8 cellular contexts compared by ENCODE assay signal in genomic region chr1:58784758-58785423, GRCh38. TPM values are rescaled to one million over a fixed set of nuclear protein-coding genes. Genes with fewer than 3 reads are reported as not detected.
DNase-seq lines count a peak whose midpoint lies in the region; ATAC-seq and TF ChIP-seq lines count a peak whose summit lies in the region.

No MANE protein-coding gene starts in this region.

- no peaks in the 10 kb centered on the region; the same call in 1 of the 2 replicates for H3K27me3 ChIP-seq in OCI-LY1 (ENCODE audit: insufficient read depth, low read length)

- DNase-seq in DMS79 (lab: John Stamatoyannopoulos, UW) = peak; percentile 55
- DNase-seq in HT1080 (ENCODE audit: low read depth) = peak; percentile 90
- peak; percentile 84 for DNase-seq in activated T-cell treated with anti-CD3 and anti-CD28 coated beads, Interleukin-2, amount 50 U/mL, for 1 hour
- DNase-seq in epithelial cell of proximal tubule (ENCODE audit: low read depth) = peak; percentile 74
- DNase-seq in mucosa of gallbladder (ENCODE audit: low spot score) = peak; percentile 89
- DNase-seq in stimulated activated CD8-positive, alpha-beta memory T cell treated with anti-CD3 and anti-CD28 coated beads, Interleukin-2, amount 100 ng/mL, for 48 hours (ENCODE audit: low read depth in 2 of 2) = peak; percentile 59 to 63

- no peaks in the 10 kb centered on the region for H3K79me2 ChIP-seq in OCI-LY1 (ENCODE audit: insufficient read depth, low read length)

- H4K20me1 ChIP-seq in OCI-LY1 (ENCODE audit: insufficient read depth, low read length) = no peaks in the 10 kb centered on the region

- H2AFZ ChIP-seq in OCI-LY1 (ENCODE audit: low read length) = no peak overlapping the region

- H3K36me3 ChIP-seq in OCI-LY1 (ENCODE audit: insufficient read depth, low read length) = no peaks in the 10 kb centered on the region; the same call in 1 of the 2 replicates

- TF ChIP-seq CTCF in OCI-LY1 (IDR thresholded peaks at IDR 0.05; ENCODE audit: low read length) (peak; percentile 59), epithelial cell of proximal tubule (conservative IDR thresholded peaks at IDR 0.05; ENCODE audit: low read depth, low read length) (peak; percentile 73)

- H3F3A ChIP-seq in OCI-LY1 (ENCODE audit: insufficient read depth, low read length) = no peaks in the 10 kb centered on the region

- H3K4me1 ChIP-seq in OCI-LY1 (ENCODE audit: insufficient read depth, low read length, severe bottlenecking) = peaks cover 30% of the 10 kb centered on the region

- no peaks in the 10 kb centered on the region for H3K9me3 ChIP-seq in OCI-LY1 (ENCODE audit: low read length)

- no peaks in the 10 kb centered on the region for H3K9me2 ChIP-seq in OCI-LY1 (ENCODE audit: low read depth, low read length)

- no peak for ATAC-seq in GM18867 (IDR thresholded peaks at IDR 0.05; ENCODE audit: unreplicated experiment)

- H3K9ac ChIP-seq in OCI-LY1 (ENCODE audit: low read length) = peak overlapping the region; percentile 76

- peak overlapping the region; percentile 72 for H3K4me3 ChIP-seq in OCI-LY1 (ENCODE audit: low read depth, low read length, poor library complexity, severe bottlenecking)
- peak overlapping the region; percentile 84 for H3K4me3 ChIP-seq in epithelial cell of proximal tubule (ENCODE audit: low read depth, low read length)

- no peak overlapping the region for H3K27ac ChIP-seq in OCI-LY1 (ENCODE audit: low read depth, low read length, poor library complexity, severe bottlenecking)

- H3K4me2 ChIP-seq in OCI-LY1 (ENCODE audit: low read length) = peak overlapping the region; percentile 82

RNA-seq across cellular contexts. Expression of gene JUN, which starts 1.0 kb away (rescaled TPM):
- total RNA-seq in HT1080 (2014; rRNA removed; shearing (Covaris generic)) = 112 and 132 TPM in 2 replicates
- polyA plus RNA-seq in HT1080 (2015; cell fraction: cytosol; rRNA removed) = 96.8 and 99.6 TPM in 2 replicates
- polyA plus RNA-seq in HT1080 (2015; cell fraction: nucleus; rRNA removed) = 173 and 201 TPM in 2 replicates
- total RNA-seq in epithelial cell of proximal tubule = 89.6 and 91.6 TPM in 2 replicates
- 135 TPM for total RNA-seq in mucosa of gallbladder
